In genomic region chr2:96546321-96546720, GRCh38 we compare ENCODE assay signal across 15 cellular contexts. TPM values are rescaled to one million over a fixed set of nuclear protein-coding genes. Genes with fewer than 3 reads are reported as not detected.
A peak's percentile ranks its signal among the peaks of the same experiment; 100 is the strongest.
DNase-seq lines count a peak whose midpoint lies in the region; ATAC-seq and TF ChIP-seq lines count a peak whose summit lies in the region.
"Had no signal": no experiment of that assay in that cellular context is flagged by ENCODE, and none has a peak within 500 bp of the region (broad histone marks: within the 10 kb centered on the region; RNA-seq: fewer than 3 reads in every experiment).

No MANE protein-coding gene starts in this region.

- H3K27me3 ChIP-seq in neural progenitor cell (peaks cover 13% of the 10 kb centered on the region), esophagus muscularis mucosa (no peaks in the 10 kb centered on the region)
- H3K27me3 ChIP-seq: left lung, thyroid gland had no signal

- no peak overlapping the region for H3K4me3 Mint-ChIP-seq in IgD-negative memory B cell
- H3K4me3 Mint-ChIP-seq in activated T-helper 2 cell treated with anti-CD3 and anti-CD28 coated beads, Interferon-gamma antibody, Interleukin-2, Interleukin-4, amounts not matched to agents 10 μg/mL and 5 μg/mL and 100 μg/mL, durations not matched to agents 14 hours and 24 hours and 36 hours (ENCODE audit: low read depth), result peak overlapping the region; percentile 47
- H3K4me3 Mint-ChIP-seq in neural progenitor cell, result no peak overlapping the region

- H3F3A ChIP-seq in neural progenitor cell (ENCODE audit: low read depth), result no peaks in the 10 kb centered on the region

- peak; percentile 44 for DNase-seq in activated CD4-positive, CD25-positive, alpha-beta regulatory T cell treated with anti-CD3 and anti-CD28 coated beads, Interleukin-2, amount 50 U/mL, for 72 hours
- DNase-seq in activated CD4-positive, CD25-positive, alpha-beta regulatory T cell (lab: John Stamatoyannopoulos, UW), result no peak
- no peak for DNase-seq in activated T-helper 2 cell treated with anti-CD3 and anti-CD28 coated beads, Interferon-gamma antibody, Interleukin-2, Interleukin-4, amounts not matched to agents 10 μg/mL and 5 μg/mL and 100 μg/mL, durations not matched to agents 14 hours and 24 hours and 36 hours (ENCODE audit: low spot score)
- no peak for DNase-seq in neural progenitor cell (ENCODE audit: low spot score)
- DNase-seq in NCI-H146 (lab: John Stamatoyannopoulos, UW), result no peak
- DNase-seq in esophagus muscularis mucosa (ENCODE audit: extremely low spot score), result no peak
- DNase-seq: Caco-2, cortex of kidney, erythroblast, hypothalamus, NCI-H774, thyroid gland had no signal

- WGBS in esophagus muscularis mucosa, result 95% methylated on average over 2 of the region's 5 CpGs

- no peak for ATAC-seq in HG03571 (IDR thresholded peaks at IDR 0.05; ENCODE audit: unreplicated experiment)
- ATAC-seq: left lung had no signal

- H3K27ac ChIP-seq in neural progenitor cell, result no peak overlapping the region
- H3K27ac ChIP-seq in esophagus muscularis mucosa (replicated peaks in 1 of 4), result no peak overlapping the region
- H3K27ac ChIP-seq: left lung, thyroid gland had no signal

- TF ChIP-seq CTCF in neural progenitor cell (IDR thresholded peaks at IDR 0.05) (no peak), esophagus muscularis mucosa (IDR thresholded peaks at IDR 0.05) (no peak)

- H3K27me3 Mint-ChIP-seq in IgD-negative memory B cell (no peaks in the 10 kb centered on the region), neural progenitor cell (ENCODE audit: insufficient read depth, low read depth) (peaks cover 2% of the 10 kb centered on the region)
- H3K27me3 Mint-ChIP-seq in activated T-helper 2 cell treated with anti-CD3 and anti-CD28 coated beads, Interferon-gamma antibody, Interleukin-2, Interleukin-4, amounts not matched to agents 10 μg/mL and 5 μg/mL and 100 μg/mL, durations not matched to agents 14 hours and 24 hours and 36 hours (ENCODE audit: low read depth), result no peaks in the 10 kb centered on the region

- H3K36me3 Mint-ChIP-seq in IgD-negative memory B cell, result peaks cover 4% of the 10 kb centered on the region
- peaks cover 81% of the 10 kb centered on the region for H3K36me3 Mint-ChIP-seq in activated T-helper 2 cell treated with anti-CD3 and anti-CD28 coated beads, Interferon-gamma antibody, Interleukin-2, Interleukin-4, amounts not matched to agents 10 μg/mL and 5 μg/mL and 100 μg/mL, durations not matched to agents 14 hours and 24 hours and 36 hours (ENCODE audit: low read depth)
- peaks cover 15% of the 10 kb centered on the region for H3K36me3 Mint-ChIP-seq in neural progenitor cell

- H3K27ac Mint-ChIP-seq in IgD-negative memory B cell (peak overlapping the region; percentile 6 to 78 (median 20)), neural progenitor cell (peak overlapping the region; percentile 19)
- H3K27ac Mint-ChIP-seq in activated T-helper 2 cell treated with anti-CD3 and anti-CD28 coated beads, Interferon-gamma antibody, Interleukin-2, Interleukin-4, amounts not matched to agents 10 μg/mL and 5 μg/mL and 100 μg/mL, durations not matched to agents 14 hours and 24 hours and 36 hours, result peak overlapping the region; percentile 73

- no peaks in the 10 kb centered on the region for H3K9me3 Mint-ChIP-seq in IgD-negative memory B cell
- no peaks in the 10 kb centered on the region for H3K9me3 Mint-ChIP-seq in activated T-helper 2 cell treated with anti-CD3 and anti-CD28 coated beads, Interferon-gamma antibody, Interleukin-2, Interleukin-4, amounts not matched to agents 10 μg/mL and 5 μg/mL and 100 μg/mL, durations not matched to agents 14 hours and 24 hours and 36 hours
- H3K9me3 Mint-ChIP-seq in neural progenitor cell, result peaks cover 8% of the 10 kb centered on the region

- H3K36me3 ChIP-seq in neural progenitor cell, result no peaks in the 10 kb centered on the region
- peaks cover 24 to 72% (median 54%) of the 10 kb centered on the region in 4 donors for H3K36me3 ChIP-seq in esophagus muscularis mucosa

- H2AFZ ChIP-seq in neural progenitor cell (replicated peaks), result no peak overlapping the region

- H3K79me2 ChIP-seq in neural progenitor cell (ENCODE audit: low read depth), result no peaks in the 10 kb centered on the region

- no peak overlapping the region for H3K4me2 ChIP-seq in neural progenitor cell

- H3K4me1 ChIP-seq in neural progenitor cell (peaks cover 6% of the 10 kb centered on the region), esophagus muscularis mucosa (peaks cover 14 to 51% (median 41%) of the 10 kb centered on the region in 4 donors)
- H3K4me1 ChIP-seq: Caco-2, thyroid gland had no signal

- no peak overlapping the region for H3K4me3 ChIP-seq in neural progenitor cell
- H3K4me3 ChIP-seq in esophagus muscularis mucosa, result no peak overlapping the region
- H3K4me3 ChIP-seq: left lung, thyroid gland had no signal

- H3K9me3 ChIP-seq in neural progenitor cell (ENCODE audit: low read depth) (no peaks in the 10 kb centered on the region), esophagus muscularis mucosa (no peaks in the 10 kb centered on the region)
- H3K9me3 ChIP-seq: left lung, thyroid gland had no signal

- no peak for TF ChIP-seq POLR2A in esophagus muscularis mucosa (IDR thresholded peaks at IDR 0.05; ENCODE audit: low read depth)

- H3K9ac ChIP-seq in neural progenitor cell, result no peak overlapping the region

- intact Hi-C loops in activated T-helper 2 cell treated with anti-CD3 and anti-CD28 coated beads, Interferon-gamma antibody, Interleukin-2, Interleukin-4, amounts not matched to agents 10 μg/mL and 5 μg/mL and 100 μg/mL, durations not matched to agents 14 hours and 24 hours and 36 hours (cut with micrococcal nuclease), result no loop called here
- intact Hi-C loops in esophagus muscularis mucosa (cut with DNase I), result no loop called here

- H4K20me1 ChIP-seq in neural progenitor cell (ENCODE audit: low read depth), result no peaks in the 10 kb centered on the region

- no peak for TF ChIP-seq EP300 in esophagus muscularis mucosa (IDR thresholded peaks at IDR 0.05)

- peaks cover 13 to 22% (median 17%) of the 10 kb centered on the region in 3 donors for H3K4me1 Mint-ChIP-seq in IgD-negative memory B cell
- peaks cover 47% of the 10 kb centered on the region for H3K4me1 Mint-ChIP-seq in activated T-helper 2 cell treated with anti-CD3 and anti-CD28 coated beads, Interferon-gamma antibody, Interleukin-2, Interleukin-4, amounts not matched to agents 10 μg/mL and 5 μg/mL and 100 μg/mL, durations not matched to agents 14 hours and 24 hours and 36 hours (ENCODE audit: low read depth)
- no peaks in the 10 kb centered on the region for H3K4me1 Mint-ChIP-seq in neural progenitor cell

RNA-seq across cellular contexts. Expression of gene ARID5A, which starts 9.8 kb away (rescaled TPM):
- 62.3 TPM for polyA plus RNA-seq in IgD-negative memory B cell
- total RNA-seq in activated T-helper 2 cell treated with anti-CD3 and anti-CD28 coated beads, Interferon-gamma antibody, Interleukin-2, Interleukin-4, amounts not matched to agents 10 μg/mL and 5 μg/mL and 100 μg/mL, durations not matched to agents 14 hours and 24 hours and 36 hours, result 164 and 170 TPM in 2 replicates
- 0.75 and 2.4 TPM in 2 replicates for total RNA-seq in neural progenitor cell (ENCODE audit: low replicate concordance)
- total RNA-seq in esophagus muscularis mucosa, result 100 to 1,000 TPM in 1 of 4 donors, 10 to 100 TPM in 3; 26.2 to 238 (median 70.7) TPM

RNA-seq across cellular contexts. Expression of gene NEURL3, which starts 41.2 kb away (rescaled TPM):
- not detected for polyA plus RNA-seq in IgD-negative memory B cell
- total RNA-seq in activated T-helper 2 cell treated with anti-CD3 and anti-CD28 coated beads, Interferon-gamma antibody, Interleukin-2, Interleukin-4, amounts not matched to agents 10 μg/mL and 5 μg/mL and 100 μg/mL, durations not matched to agents 14 hours and 24 hours and 36 hours, result 0.16 and 0.52 TPM in 2 replicates
- total RNA-seq in neural progenitor cell (ENCODE audit: low replicate concordance) (0.12 TPM in 1 of 2 replicates, not detected in the other), esophagus muscularis mucosa (not detected)

Comparison
In these comparisons a context has a peak if more than half of its experiments do, and no peak if none do; other contexts are left out.
1. H3K27ac Mint-ChIP-seq: peak in every context shown above with its lines; median percentile 73 in activated T-helper 2 cell treated with anti-CD3 and anti-CD28 coated beads, Interferon-gamma antibody, Interleukin-2, Interleukin-4, amounts not matched to agents 10 μg/mL and 5 μg/mL and 100 μg/mL, durations not matched to agents 14 hours and 24 hours and 36 hours; 20 in IgD-negative memory B cell; 19 in neural progenitor cell.